18 cellular contexts compared by ENCODE assay signal in genomic region chr5:171968512-171968911, GRCh38. TPM values are rescaled to one million over a fixed set of nuclear protein-coding genes. Genes with fewer than 3 reads are reported as not detected.
DNase-seq lines count a peak whose midpoint lies in the region; ATAC-seq and TF ChIP-seq lines count a peak whose summit lies in the region.
"Had no signal": no experiment of that assay in that cellular context is flagged by ENCODE, and none has a peak within 500 bp of the region (broad histone marks: within the 10 kb centered on the region; RNA-seq: fewer than 3 reads in every experiment).

No MANE protein-coding gene starts in this region.

- no peak overlapping the region for H3K4me3 ChIP-seq in NB4 (ENCODE audit: low read depth, low read length)
- H3K4me3 ChIP-seq: left lung, spleen had no signal

- TF ChIP-seq POLR2A in NB4 (IDR thresholded peaks at IDR 0.05; ENCODE audit: extremely low read depth, insufficient read length), result no peak

- intact Hi-C loops in CD14-positive monocyte (cut with micrococcal nuclease), result no loop called here
- intact Hi-C loops in dendritic cell treated with granulocyte-macrophage colony-stimulating factor and Interleukin-4, amounts not matched to agents 40 ng/mL and 50 ng/mL, for 4 days (cut with micrococcal nuclease), result loop anchor here (5.0 kb wide), 1 partner anchor 39 kb away; the partner anchor contains the start of gene FBXW11

- peaks cover 44% of the 10 kb centered on the region for H3K4me1 Mint-ChIP-seq in CD14-positive monocyte
- H3K4me1 Mint-ChIP-seq in dendritic cell treated with granulocyte-macrophage colony-stimulating factor and Interleukin-4, amounts not matched to agents 40 ng/mL and 50 ng/mL, for 4 days (ENCODE audit: low read depth), result peaks cover 40% of the 10 kb centered on the region

- peak overlapping the region in 5 of 7 donors; percentile 16 to 84 (median 44) for H3K27ac Mint-ChIP-seq in CD14-positive monocyte
- peak overlapping the region; percentile 81 for H3K27ac Mint-ChIP-seq in dendritic cell treated with granulocyte-macrophage colony-stimulating factor and Interleukin-4, amounts not matched to agents 40 ng/mL and 50 ng/mL, for 4 days
- H3K27ac Mint-ChIP-seq: activated CD4-positive, alpha-beta T cell treated with anti-CD3 and anti-CD28 coated beads, Interleukin-2, amount 10 ng/mL, durations not matched to agents 7 days and 5 days; T-helper 17 cell had no signal

- H3K36me3 Mint-ChIP-seq in CD14-positive monocyte, result peaks cover 12 to 13% of the 10 kb centered on the region in 2 donors
- H3K36me3 Mint-ChIP-seq in dendritic cell treated with granulocyte-macrophage colony-stimulating factor and Interleukin-4, amounts not matched to agents 40 ng/mL and 50 ng/mL, for 4 days (ENCODE audit: low read depth), result peaks cover 13% of the 10 kb centered on the region

- H3K27me3 Mint-ChIP-seq in CD14-positive monocyte (ENCODE audit: low read depth in 3 of 3), result no peaks in the 10 kb centered on the region
- no peaks in the 10 kb centered on the region for H3K27me3 Mint-ChIP-seq in dendritic cell treated with granulocyte-macrophage colony-stimulating factor and Interleukin-4, amounts not matched to agents 40 ng/mL and 50 ng/mL, for 4 days
- H3K27me3 Mint-ChIP-seq: activated CD4-positive, alpha-beta T cell treated with anti-CD3 and anti-CD28 coated beads, Interleukin-2, amount 10 ng/mL, durations not matched to agents 7 days and 5 days; T-helper 17 cell had no signal

- DNase-seq in CD14-positive monocyte (ENCODE audit: low spot score) (no peak), NB4 (ENCODE audit: low read depth) (peak; percentile 45), iPS-NIHi11 (ENCODE audit: low spot score) (no peak), cerebellar cortex (ENCODE audit: low spot score) (no peak)
- no peak for DNase-seq in stimulated activated CD4-positive, alpha-beta T cell treated with anti-CD3 and anti-CD28 coated beads, Interleukin-2, amount 100 ng/mL, for 48 hours
- DNase-seq: activated CD4-positive, alpha-beta T cell treated with anti-CD3 and anti-CD28 coated beads, Interleukin-2, amount 10 ng/mL, durations not matched to agents 7 days and 5 days; activated T-cell treated with anti-CD3 and anti-CD28 coated beads, Interleukin-2, amount 50 U/mL, for 1 hour; amygdala; Caco-2; cerebellar nuclear complex; left lung; NCI-H2081 treated with DMSO at 0.1 percent for 48 hours; NCI-H748 treated with DMSO at 0.1 percent for 48 hours; spleen; T-helper 17 cell had no signal

- no peak overlapping the region for H3K4me3 Mint-ChIP-seq in CD14-positive monocyte
- peak overlapping the region; percentile 9 for H3K4me3 Mint-ChIP-seq in dendritic cell treated with granulocyte-macrophage colony-stimulating factor and Interleukin-4, amounts not matched to agents 40 ng/mL and 50 ng/mL, for 4 days
- H3K4me3 Mint-ChIP-seq: activated CD4-positive, alpha-beta T cell treated with anti-CD3 and anti-CD28 coated beads, Interleukin-2, amount 10 ng/mL, durations not matched to agents 7 days and 5 days; T-helper 17 cell had no signal

- TF ChIP-seq CTCF in CD14-positive monocyte (IDR thresholded peaks at IDR 0.05), result no peak
- TF ChIP-seq CTCF in NB4 (IDR thresholded peaks at IDR 0.05; ENCODE audit: low read depth, low read length), result no peak

- H3K9me3 Mint-ChIP-seq in CD14-positive monocyte, result peaks cover 0 to 8% (median 2%) of the 10 kb centered on the region in 7 donors
- H3K9me3 Mint-ChIP-seq in dendritic cell treated with granulocyte-macrophage colony-stimulating factor and Interleukin-4, amounts not matched to agents 40 ng/mL and 50 ng/mL, for 4 days, result no peaks in the 10 kb centered on the region

- peak; percentile 49 for ATAC-seq in GM19043 (IDR thresholded peaks at IDR 0.05; ENCODE audit: low read depth, unreplicated experiment)
- ATAC-seq in GM21717 (IDR thresholded peaks at IDR 0.05; ENCODE audit: unreplicated experiment), result no peak
- ATAC-seq: left lung, T-helper 17 cell had no signal

RNA-seq across cellular contexts. Expression of gene FBXW11, which starts 37.9 kb away (rescaled TPM):
- polyA plus RNA-seq in CD14-positive monocyte, result 10 to 100 TPM; 18.2 to 24.5 TPM
